28 cellular contexts compared by ENCODE assay signal in genomic region chr2:163515836-163516235, GRCh38.
"Had no signal": no experiment of that assay in that cellular context is flagged by ENCODE, and none has a peak within 500 bp of the region (broad histone marks: within the 10 kb centered on the region; RNA-seq: fewer than 3 reads in every experiment).

No MANE protein-coding gene starts in this region.

- H3K4me3 ChIP-seq: adrenal gland, body of pancreas, breast epithelium had no signal

- H3K9me3 ChIP-seq: body of pancreas, breast epithelium had no signal

- H3K4me1 ChIP-seq: adrenal gland, body of pancreas, breast epithelium had no signal

- H3K36me3 ChIP-seq: adrenal gland, brain microvascular endothelial cell, breast epithelium had no signal

- DNase-seq: activated B cell treated with CpG ODN at 0.5 μM for 24 hours; activated CD4-positive, alpha-beta memory T cell treated with anti-CD3 and anti-CD28 coated beads for 36 hours; activated CD4-positive, alpha-beta T cell treated with anti-CD3 and anti-CD28 coated beads for 4 hours; activated CD4-positive, alpha-beta T cell treated with anti-CD3 and anti-CD28 coated beads, Interleukin-2, amount 10 ng/mL, durations not matched to agents 7 days and 5 days; activated CD4-positive, CD25-positive, alpha-beta regulatory T cell treated with anti-CD3 and anti-CD28 coated beads, Interleukin-2, amount 50 U/mL, for 72 hours; activated CD8-positive, alpha-beta memory T cell treated with anti-CD3 and anti-CD28 coated beads, Interleukin-2, amount 50 U/mL, for 4 hours; activated CD8-positive, alpha-beta T cell treated with anti-CD3 and anti-CD28 coated beads for 36 hours; activated effector memory CD4-positive, alpha-beta T cell treated with anti-CD3 and anti-CD28 coated beads, Interleukin-2, amount 50 U/mL, for 16 hours; activated gamma-delta T cell treated with Interleukin-2 at 50 U/mL for 16 hours; activated naive CD4-positive, alpha-beta T cell; activated naive CD4-positive, alpha-beta T cell treated with anti-CD3 and anti-CD28 coated beads for 36 hours; activated naive CD4-positive, alpha-beta T cell treated with anti-CD3 and anti-CD28 coated beads, Interleukin-2, amount 50 U/mL, for 16 hours; activated naive CD8-positive, alpha-beta T cell treated with anti-CD3 and anti-CD28 coated beads for 36 hours; activated T-cell treated with anti-CD3 and anti-CD28 coated beads for 4 hours; activated T-cell treated with anti-CD3 and anti-CD28 coated beads, Interleukin-2, amount 50 U/mL, for 1 hour; activated T-cell treated with anti-CD3 and anti-CD28 coated beads, Interleukin-2, amount 50 U/mL, for 4 hours; activated T-cell treated with anti-CD3 and anti-CD28 coated beads, Interleukin-2, amount 50 U/mL, for 72 hours; adrenal gland; amniotic stem cell; aorta; body of pancreas; brain microvascular endothelial cell; central memory CD4-positive, alpha-beta T cell; T-helper 1 cell; T-helper 2 cell; T-helper 9 cell had no signal

- H3K27ac ChIP-seq: adrenal gland, body of pancreas, brain microvascular endothelial cell, breast epithelium, VCaP had no signal

- H3K27me3 ChIP-seq: adrenal gland, body of pancreas, brain microvascular endothelial cell, breast epithelium had no signal
